ENCODE assay signal across 17 cellular contexts in the genomic region with DNA sequence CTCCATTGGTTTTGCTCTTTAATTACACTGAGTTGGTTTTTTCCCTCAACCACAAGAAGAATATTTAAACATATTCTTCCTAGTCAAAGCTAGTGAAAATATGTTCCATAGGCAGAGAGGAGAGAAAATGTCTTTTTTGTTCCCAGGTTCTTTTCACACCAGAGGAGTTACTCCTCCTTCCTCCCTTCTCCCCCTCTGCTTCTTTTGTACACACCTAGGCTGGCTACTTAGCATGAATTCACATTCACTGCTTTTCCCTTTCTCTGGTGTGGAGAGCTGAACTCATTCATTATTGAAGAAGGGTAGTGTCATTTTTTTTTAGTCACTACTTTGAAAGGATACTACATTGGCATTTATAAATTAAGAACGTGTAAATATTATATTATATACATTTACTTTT. TPM values are rescaled to one million over a fixed set of nuclear protein-coding genes. Genes with fewer than 3 reads are reported as not detected.
DNase-seq lines count a peak whose midpoint lies in the region; ATAC-seq lines count a peak whose summit lies in the region.
"Had no signal": no experiment of that assay in that cellular context is flagged by ENCODE, and none has a peak within 500 bp of the region (broad histone marks: within the 10 kb centered on the region; RNA-seq: fewer than 3 reads in every experiment).

No MANE protein-coding gene starts in this region.

- no peaks in the 10 kb centered on the region for H3K9me3 Mint-ChIP-seq in stimulated activated naive B cell treated with anti-CD40 and anti-IgM and Interleukin-4, amounts not matched to agents 10 μg/mL and 1 μg/mL and 100 μg/mL, for 72 hours
- H3K9me3 Mint-ChIP-seq: CD14-positive monocyte; CD8-positive, alpha-beta T cell; HFFc6 had no signal

- H3K36me3 ChIP-seq in adipocyte (ENCODE audit: control insufficient read depth, insufficient read depth, low read length, severe bottlenecking) (no peaks in the 10 kb centered on the region), iPS-18a (ENCODE audit: control insufficient read depth, low read depth, low read length) (no peaks in the 10 kb centered on the region), subcutaneous abdominal adipose tissue (ENCODE audit: control insufficient read depth in 5 of 5, insufficient read depth in 5 of 5, low read length in 5 of 5) (no peaks in the 10 kb centered on the region)

- no peak overlapping the region for H3K4me3 ChIP-seq in adipocyte (ENCODE audit: low read length)
- no peak overlapping the region for H3K4me3 ChIP-seq in iPS-18a (ENCODE audit: low read length)
- H3K4me3 ChIP-seq in subcutaneous abdominal adipose tissue (ENCODE audit: low read depth in 1 of 5, low read length in 5 of 5): no peak overlapping the region
- H3K4me3 ChIP-seq: GM23248 had no signal

- no peak for ATAC-seq in stimulated activated naive B cell treated with anti-CD40 and anti-IgM and Interleukin-4, amounts not matched to agents 10 μg/mL and 1 μg/mL and 100 μg/mL, for 72 hours (replicated peaks)
- no peak for ATAC-seq in HG03342 (IDR thresholded peaks at IDR 0.05; ENCODE audit: unreplicated experiment)
- ATAC-seq: CD8-positive, alpha-beta T cell had no signal

- H3K9me3 ChIP-seq in adipocyte (ENCODE audit: control insufficient read depth, low read length): no peaks in the 10 kb centered on the region
- no peaks in the 10 kb centered on the region for H3K9me3 ChIP-seq in iPS-18a (ENCODE audit: control insufficient read depth, low read depth, low read length)
- no peaks in the 10 kb centered on the region for H3K9me3 ChIP-seq in subcutaneous abdominal adipose tissue (ENCODE audit: control insufficient read depth in 5 of 5, low read length in 5 of 5)

- H3K4me1 Mint-ChIP-seq in stimulated activated naive B cell treated with anti-CD40 and anti-IgM and Interleukin-4, amounts not matched to agents 10 μg/mL and 1 μg/mL and 100 μg/mL, for 72 hours: no peaks in the 10 kb centered on the region

- peak overlapping the region; percentile 48 for H3K27ac ChIP-seq in iPS-18a (ENCODE audit: low read length)
- H3K27ac ChIP-seq in subcutaneous abdominal adipose tissue (ENCODE audit: low read depth, low read length): peak overlapping the region; percentile 77
- H3K27ac ChIP-seq: 22Rv1, GM23248, HL-60 had no signal

- H3K9ac ChIP-seq in adipocyte (ENCODE audit: low read length) (peak overlapping the region; percentile 27), iPS-18a (ENCODE audit: low read length) (no peak overlapping the region), subcutaneous abdominal adipose tissue (ENCODE audit: low read length in 5 of 5) (no peak overlapping the region)
- H3K9ac ChIP-seq: GM23248 had no signal

- DNase-seq in NCI-H82 (lab: John Stamatoyannopoulos, UW) (peak; percentile 55), NCI-H82 treated with DMSO at 0.1 percent for 48 hours (lab: John Stamatoyannopoulos, UW; ENCODE audit: unreplicated experiment) (no peak), adipocyte (ENCODE audit: low read depth) (no peak), H4 (ENCODE audit: low spot score) (no peak)
- no peak for DNase-seq in stimulated activated naive B cell treated with anti-CD40 and anti-IgM and Interleukin-4, amounts not matched to agents 10 μg/mL and 1 μg/mL and 100 μg/mL, for 72 hours
- DNase-seq: CD8-positive, alpha-beta T cell; COR-L47; GF-D8; GM23248; HCEC 1CT; HFFc6 had no signal

- H3K27me3 Mint-ChIP-seq in stimulated activated naive B cell treated with anti-CD40 and anti-IgM and Interleukin-4, amounts not matched to agents 10 μg/mL and 1 μg/mL and 100 μg/mL, for 72 hours: no peaks in the 10 kb centered on the region

- H3K4me1 ChIP-seq in adipocyte (ENCODE audit: control insufficient read depth, insufficient read depth, low read length) (peaks cover 63% of the 10 kb centered on the region), iPS-18a (ENCODE audit: control insufficient read depth, low read depth, low read length) (peaks cover 29% of the 10 kb centered on the region), subcutaneous abdominal adipose tissue (ENCODE audit: control insufficient read depth in 5 of 5, insufficient read depth in 5 of 5, low read length in 5 of 5) (peaks cover 0 to 39% (median 12%) of the 10 kb centered on the region in 5 donors)

- no peak overlapping the region for H3K27ac Mint-ChIP-seq in stimulated activated naive B cell treated with anti-CD40 and anti-IgM and Interleukin-4, amounts not matched to agents 10 μg/mL and 1 μg/mL and 100 μg/mL, for 72 hours
- H3K27ac Mint-ChIP-seq: CD8-positive, alpha-beta T cell; HFFc6 had no signal

- no peaks in the 10 kb centered on the region for H3K36me3 Mint-ChIP-seq in stimulated activated naive B cell treated with anti-CD40 and anti-IgM and Interleukin-4, amounts not matched to agents 10 μg/mL and 1 μg/mL and 100 μg/mL, for 72 hours
- H3K36me3 Mint-ChIP-seq: CD14-positive monocyte; CD8-positive, alpha-beta T cell had no signal

- no peak overlapping the region for H3K4me3 Mint-ChIP-seq in stimulated activated naive B cell treated with anti-CD40 and anti-IgM and Interleukin-4, amounts not matched to agents 10 μg/mL and 1 μg/mL and 100 μg/mL, for 72 hours
- H3K4me3 Mint-ChIP-seq: CD14-positive monocyte; CD8-positive, alpha-beta T cell; HFFc6 had no signal

- H3K27me3 ChIP-seq in adipocyte (replicated peaks; ENCODE audit: control insufficient read depth, insufficient read depth, low read length): no peaks in the 10 kb centered on the region
- H3K27me3 ChIP-seq in iPS-18a (ENCODE audit: control insufficient read depth, insufficient read depth, low read length): no peaks in the 10 kb centered on the region
- no peaks in the 10 kb centered on the region for H3K27me3 ChIP-seq in subcutaneous abdominal adipose tissue (ENCODE audit: control insufficient read depth in 5 of 5, insufficient read depth in 4 of 5, low read length in 5 of 5)

RNA-seq across cellular contexts. Expression of gene UGP2, which starts 56.6 kb away (rescaled TPM):
- total RNA-seq in H4 (2014; rRNA removed; shearing (Covaris generic)): 69.6 and 79.8 TPM in 2 replicates
